1 cellular context compared by ENCODE assay signal in genomic region chr5:120706877-120707276, GRCh38.
TF ChIP-seq lines count a peak whose summit lies in the region.

No MANE protein-coding gene starts in this region.

TF ChIP-seq in GM23338, 12 proteins besides CTCF, POLR2A, EP300 and RAD21 (continued from another document):
- TF ChIP-seq ZNF462 (CRISPR knock-in tag; IDR thresholded peaks at IDR 0.05), result no peak
- TF ChIP-seq REST (IDR thresholded peaks at IDR 0.05; ENCODE audit: unreplicated experiment), result no peak
- no peak for TF ChIP-seq STAT1 (IDR thresholded peaks at IDR 0.05; ENCODE audit: unreplicated experiment)
- TF ChIP-seq NANOG (IDR thresholded peaks at IDR 0.05; ENCODE audit: borderline replicate concordance), result peak; percentile 87
- no peak for TF ChIP-seq EZH2 (IDR thresholded peaks at IDR 0.05; ENCODE audit: low read depth, unreplicated experiment)
- peak; percentile 55; the same call in 1 of the 2 replicates for TF ChIP-seq POLR2AphosphoS5 (IDR thresholded peaks at IDR 0.05; ENCODE audit: low read depth)
- TF ChIP-seq EZH2phosphoT487 (IDR thresholded peaks at IDR 0.05; ENCODE audit: unreplicated experiment), result no peak
- no peak for TF ChIP-seq ETS1 (IDR thresholded peaks at IDR 0.05)
- TF ChIP-seq CREB1 (CRISPR knock-in tag; IDR thresholded peaks at IDR 0.05; ENCODE audit: low read depth), result peak; percentile 69
- TF ChIP-seq ZNF331 (CRISPR knock-in tag; IDR thresholded peaks at IDR 0.05; ENCODE audit: low read depth), result no peak
